ENCODE assay signal across 17 cellular contexts in the genomic region with DNA sequence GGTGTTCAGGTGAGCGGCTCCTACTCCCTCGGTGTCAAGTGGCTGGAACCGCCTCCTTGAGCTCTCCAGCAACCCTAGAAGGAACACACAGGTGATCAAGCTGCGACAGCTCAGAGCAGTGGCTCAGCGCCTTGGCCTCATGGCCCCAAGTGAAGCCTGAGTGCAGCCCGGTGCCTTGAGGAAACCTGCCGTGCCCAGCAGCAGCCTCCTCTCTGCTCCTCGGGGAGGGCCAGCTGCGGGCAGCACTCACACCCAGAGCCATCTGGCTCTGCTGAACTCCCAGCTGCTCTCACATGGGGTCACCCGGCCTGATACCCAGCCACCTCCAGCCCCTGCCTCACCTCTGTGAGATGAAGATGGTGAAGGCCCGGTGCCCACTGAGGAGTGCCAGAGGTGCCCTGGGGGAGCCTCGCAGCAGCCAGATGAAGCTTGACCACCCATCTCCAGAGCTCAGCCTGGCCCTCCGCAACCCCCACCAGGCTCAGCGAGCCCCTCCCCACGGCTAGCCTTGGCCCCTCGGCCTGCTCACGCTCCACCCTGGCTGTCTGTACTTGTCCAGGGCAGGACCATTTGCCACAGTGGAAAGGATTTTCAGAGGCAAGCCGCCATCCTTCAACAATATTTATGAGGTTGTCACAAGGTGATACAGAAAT.
DNase-seq lines count a peak whose midpoint lies in the region; ATAC-seq lines count a peak whose summit lies in the region.
"Had no signal": no experiment of that assay in that cellular context is flagged by ENCODE, and none has a peak within 500 bp of the region (broad histone marks: within the 10 kb centered on the region; RNA-seq: fewer than 3 reads in every experiment).

No MANE protein-coding gene starts in this region.

- H2BK120ac ChIP-seq in neuronal stem cell (ENCODE audit: low read depth, low read length) = no peak overlapping the region

- ATAC-seq in right cardiac atrium (no peak), HG03280 (IDR thresholded peaks at IDR 0.05; ENCODE audit: unreplicated experiment) (no peak)
- ATAC-seq in activated T-cell treated with anti-CD3 and anti-CD28 coated beads, Interleukin-2, amount 50 U/mL, for 4 hours = no peak
- ATAC-seq: HepG2 had no signal

- 85% methylated on average over 18 of the region's 18 CpGs for WGBS in right cardiac atrium
- no CpG with 5 or more reads among the region's 18 CpGs for WGBS in neuronal stem cell (ENCODE audit: extremely low coverage in 2 of 2, insufficient read length in 2 of 2, insufficient replicate concordance in 1 of 2), 2 donors

- H2AFZ ChIP-seq in neuronal stem cell (ENCODE audit: low read length) = no peak overlapping the region
- H2AFZ ChIP-seq: GM23248, PC-9 had no signal

- peaks cover 4% of the 10 kb centered on the region for H3K27me3 Mint-ChIP-seq in activated T-cell treated with anti-CD3 and anti-CD28 coated beads, Interleukin-2, amount 50 U/mL, for 4 hours (ENCODE audit: low read depth)

- H3K9me3 ChIP-seq in right cardiac atrium (ENCODE audit: control insufficient read depth, low read length) = no peaks in the 10 kb centered on the region
- H3K9me3 ChIP-seq in neuronal stem cell (replicated peaks in 1 of 2; ENCODE audit: control insufficient read depth in 2 of 2, insufficient read depth in 1 of 2, low read depth in 1 of 2, low read length in 2 of 2) = no peaks in the 10 kb centered on the region

- no peak overlapping the region for H3K23ac ChIP-seq in neuronal stem cell (ENCODE audit: low read depth, low read length, poor library complexity)

- intact Hi-C loops in cardiac septum (cut with DNase I) (no loop called here), right cardiac atrium (cut with DNase I) (no loop called here)

- H3K4me2 ChIP-seq in neuronal stem cell (ENCODE audit: insufficient read depth, low read length, poor library complexity, severe bottlenecking) = no peak overlapping the region
- H3K4me2 ChIP-seq: PC-9 had no signal

- peak overlapping the region; percentile 51 for H3K9ac ChIP-seq in neuronal stem cell (ENCODE audit: low read depth, low read length, poor library complexity)
- H3K9ac ChIP-seq: GM23248 had no signal

- no peak overlapping the region for H2BK12ac ChIP-seq in neuronal stem cell (ENCODE audit: low read length)

- no peak overlapping the region for H3K4me3 Mint-ChIP-seq in activated T-cell treated with anti-CD3 and anti-CD28 coated beads, Interleukin-2, amount 50 U/mL, for 4 hours

- H3K27me3 ChIP-seq in right cardiac atrium (ENCODE audit: control insufficient read depth, insufficient read depth) = no peaks in the 10 kb centered on the region
- H3K27me3 ChIP-seq in neuronal stem cell (ENCODE audit: control insufficient read depth in 3 of 3, insufficient read depth in 3 of 3, low read depth in 1 of 3, low read length in 3 of 3) = peaks cover 0 to 5% (median 0%) of the 10 kb centered on the region in 3 experiments

- H3K4me1 Mint-ChIP-seq in activated T-cell treated with anti-CD3 and anti-CD28 coated beads, Interleukin-2, amount 50 U/mL, for 4 hours (ENCODE audit: low read depth) = no peaks in the 10 kb centered on the region

- peak; percentile 68 for DNase-seq in cardiac septum (ENCODE audit: low spot score)
- no peak for DNase-seq in right cardiac atrium
- peak; percentile 40 for DNase-seq in ecto neural progenitor cell (ENCODE audit: low spot score)
- no peak for DNase-seq in neuronal stem cell (ENCODE audit: low spot score)
- DNase-seq in ureter (ENCODE audit: low spot score) = peak; percentile 38
- no peak for DNase-seq in activated T-cell treated with anti-CD3 and anti-CD28 coated beads, Interleukin-2, amount 50 U/mL, for 4 hours
- DNase-seq in NCI-H2171 (lab: John Stamatoyannopoulos, UW) = no peak
- DNase-seq: C1 segment of cervical spinal cord, GM23248, KG1, NCI-H1048, NCI-H146, NCI-H2081, NCI-H2227 treated with DMSO at 0.1 percent for 48 hours, PC-9 had no signal

- H2BK5ac ChIP-seq in neuronal stem cell (ENCODE audit: low read length) = no peak overlapping the region

- no peak overlapping the region for H4K8ac ChIP-seq in neuronal stem cell (ENCODE audit: low read depth, low read length)

- H2AK5ac ChIP-seq in neuronal stem cell (ENCODE audit: low read depth, low read length) = peak overlapping the region; percentile 50

- H3K4ac ChIP-seq in neuronal stem cell (ENCODE audit: low read length) = no peak overlapping the region

- no peaks in the 10 kb centered on the region for H3K79me1 ChIP-seq in neuronal stem cell (ENCODE audit: low read depth, low read length)

- H3K4me1 ChIP-seq in right cardiac atrium (ENCODE audit: control insufficient read depth, insufficient read depth, low read length) (no peaks in the 10 kb centered on the region), neuronal stem cell (ENCODE audit: control insufficient read depth in 2 of 2, insufficient read depth in 1 of 2, low read depth in 1 of 2, low read length in 2 of 2) (no peaks in the 10 kb centered on the region)

- H3K27ac ChIP-seq in right cardiac atrium (ENCODE audit: low read length) (no peak overlapping the region), neuronal stem cell (replicated peaks; ENCODE audit: low read length) (no peak overlapping the region)
- H3K27ac ChIP-seq: GM23248, PC-9 had no signal

- no peaks in the 10 kb centered on the region for H3K36me3 ChIP-seq in neuronal stem cell (replicated peaks in 1 of 2; ENCODE audit: control insufficient read depth in 2 of 2, insufficient read depth in 2 of 2, low read length in 2 of 2)

- H3K4me3 ChIP-seq in right cardiac atrium (ENCODE audit: low read length) = no peak overlapping the region
- H3K4me3 ChIP-seq in neuronal stem cell (ENCODE audit: low read length in 2 of 2) = no peak overlapping the region
- H3K4me3 ChIP-seq: GM23248, PC-9 had no signal

- H2BK15ac ChIP-seq in neuronal stem cell (ENCODE audit: low read length) = no peak overlapping the region

- H3K18ac ChIP-seq in neuronal stem cell (ENCODE audit: low read length) = peak overlapping the region; percentile 58

- peak overlapping the region; percentile 41 for H3K14ac ChIP-seq in neuronal stem cell (ENCODE audit: low read length)

- no peaks in the 10 kb centered on the region for H3K9me3 Mint-ChIP-seq in activated T-cell treated with anti-CD3 and anti-CD28 coated beads, Interleukin-2, amount 50 U/mL, for 4 hours

- no peaks in the 10 kb centered on the region for H3K36me3 Mint-ChIP-seq in activated T-cell treated with anti-CD3 and anti-CD28 coated beads, Interleukin-2, amount 50 U/mL, for 4 hours (ENCODE audit: insufficient read depth)

- H4K91ac ChIP-seq in neuronal stem cell (ENCODE audit: low read depth, low read length, poor library complexity) = no peak overlapping the region

Comparison
In these comparisons a context has a peak if more than half of its experiments do, and no peak if none do; other contexts are left out.
1. DNase-seq: peak in cardiac septum (single experiment), ecto neural progenitor cell (single experiment) and ureter (single experiment); none in right cardiac atrium (0 of 3), neuronal stem cell (single experiment), activated T-cell treated with anti-CD3 and anti-CD28 coated beads, Interleukin-2, amount 50 U/mL, for 4 hours (single experiment) and NCI-H2171 (single experiment).